ENCODE assay signal across 22 cellular contexts in the genomic region with DNA sequence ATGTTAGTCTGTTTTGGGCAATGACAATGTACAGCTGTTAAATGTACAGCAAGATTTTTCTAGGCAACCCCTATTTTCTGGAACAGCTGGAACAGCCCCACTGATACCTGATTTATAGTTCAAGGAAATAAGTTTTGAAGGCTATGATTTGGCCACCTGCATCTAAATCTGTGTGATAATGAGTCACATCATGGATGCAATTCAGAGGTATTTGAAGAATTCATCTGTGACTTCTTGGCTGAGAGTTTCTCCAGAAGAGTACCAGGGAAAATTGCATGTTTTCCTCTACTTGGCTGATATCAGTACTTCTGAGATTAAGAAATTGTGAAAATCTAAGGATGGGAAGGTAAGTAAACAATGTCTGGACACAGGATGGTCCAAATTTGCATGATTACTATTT.
DNase-seq lines count a peak whose midpoint lies in the region; ATAC-seq, FAIRE-seq and TF ChIP-seq lines count a peak whose summit lies in the region.
"Had no signal": no experiment of that assay in that cellular context is flagged by ENCODE, and none has a peak within 500 bp of the region (broad histone marks: within the 10 kb centered on the region; RNA-seq: fewer than 3 reads in every experiment).

No MANE protein-coding gene starts in this region.

- no peak for TF ChIP-seq CTCF in brain microvascular endothelial cell (IDR thresholded peaks at IDR 0.05; ENCODE audit: low read depth, low read length, missing control alignments)

- H3K79me2 ChIP-seq in ACC112 (ENCODE audit: control insufficient read depth, insufficient read depth, low read length, unreplicated experiment) = no peaks in the 10 kb centered on the region

- H2AFZ ChIP-seq in ACC112 (ENCODE audit: low read length, unreplicated experiment) = no peak overlapping the region

- H3K4me1 ChIP-seq in ACC112 (ENCODE audit: control insufficient read depth, insufficient read depth, low read length, unreplicated experiment) = peaks cover 49% of the 10 kb centered on the region
- H3K4me1 ChIP-seq: psoas muscle had no signal

- in situ Hi-C loops in brain microvascular endothelial cell (cut with HindIII; ENCODE audit: low pct_ligation_motif_present, low sequenced_read_pairs) = no loop called here

- no peak for ATAC-seq in HG03521 (IDR thresholded peaks at IDR 0.05; ENCODE audit: unreplicated experiment)
- ATAC-seq in HG03280 (IDR thresholded peaks at IDR 0.05; ENCODE audit: unreplicated experiment) = no peak
- ATAC-seq in GM18861 (IDR thresholded peaks at IDR 0.05; ENCODE audit: unreplicated experiment) = no peak
- ATAC-seq: natural killer cell treated with Interleukin-12 subunit alpha and Interleukin-12 subunit beta and Interleukin-15 and Interleukin-18, amount 100 ng/mL, for 72 hours; T-helper 17 cell; WTC11 had no signal

- H3K36me3 ChIP-seq in ACC112 (ENCODE audit: insufficient read depth, low read length) (peaks cover 5% of the 10 kb centered on the region; the same call in 1 of the 2 replicates), brain microvascular endothelial cell (replicated peaks) (no peaks in the 10 kb centered on the region)

- FAIRE-seq in HTR-8/SVneo (lab: Jason Lieb, UNC) = peak; percentile 74
- FAIRE-seq: A204.1 had no signal

- H3K27ac ChIP-seq in ACC112 (ENCODE audit: low read depth, low read length) (peak overlapping the region; percentile 70), brain microvascular endothelial cell (peak overlapping the region; percentile 51)
- H3K27ac ChIP-seq: psoas muscle had no signal

- H3K27me3 ChIP-seq in ACC112 (ENCODE audit: insufficient read depth, low read length) = no peaks in the 10 kb centered on the region
- H3K27me3 ChIP-seq in brain microvascular endothelial cell (replicated peaks) = no peaks in the 10 kb centered on the region

- no peak for DNase-seq in HTR-8/SVneo (ENCODE audit: insufficient read length, low spot score)
- DNase-seq in brain microvascular endothelial cell = peak; percentile 52
- DNase-seq in glomerular visceral epithelial cell (ENCODE audit: extremely low spot score) = peak; percentile 21
- no peak for DNase-seq in DMS79 (lab: John Stamatoyannopoulos, UW)
- DNase-seq: aorta; CD8-positive, alpha-beta memory T cell; GOT3; Karpas-422; NCI-H1436 treated with DMSO at 0.1 percent for 48 hours; NCI-H2227 treated with DMSO at 0.1 percent for 48 hours; psoas muscle; Right ventricle myocardium superior; stimulated activated CD4-positive, alpha-beta T cell treated with anti-CD3 and anti-CD28 coated beads, Interleukin-12 subunit alpha, Interleukin-12 subunit beta, amount 100 ng/mL, for 4 hours; stimulated activated naive CD4-positive, alpha-beta T cell; T-helper 17 cell had no signal

- no peak overlapping the region for H3K4me3 ChIP-seq in ACC112 (ENCODE audit: low read depth, low read length)
- H3K4me3 ChIP-seq in brain microvascular endothelial cell (ENCODE audit: low read depth, low read length) = no peak overlapping the region
- H3K4me3 ChIP-seq: psoas muscle had no signal

Comparison
In these comparisons a context has a peak if more than half of its experiments do, and no peak if none do; other contexts are left out.
1. DNase-seq: peak in brain microvascular endothelial cell (single experiment) and glomerular visceral epithelial cell (single experiment); none in HTR-8/SVneo (single experiment) and DMS79 (single experiment).